ENCODE assay signal across 37 cellular contexts in genomic region chr16:78294538-78295225, GRCh38.
"Had no signal": no experiment of that assay in that cellular context is flagged by ENCODE, and none has a peak within 500 bp of the region (broad histone marks: within the 10 kb centered on the region; RNA-seq: fewer than 3 reads in every experiment).

No MANE protein-coding gene starts in this region.

- H3K27me3 ChIP-seq: adrenal gland, body of pancreas, esophagus muscularis mucosa, foreskin keratinocyte, gastroesophageal sphincter had no signal

- H3K36me3 Mint-ChIP-seq: activated CD4-positive, alpha-beta memory T cell treated with anti-CD3 and anti-CD28 coated beads for 36 hours had no signal

- H3K9me3 Mint-ChIP-seq: activated B cell treated with CpG ODN at 0.5 μM for 24 hours; activated CD4-positive, alpha-beta memory T cell treated with anti-CD3 and anti-CD28 coated beads for 36 hours; activated naive CD4-positive, alpha-beta T cell treated with anti-CD3 and anti-CD28 coated beads, Interleukin-2, amount 50 U/mL, for 24 hours; activated T-helper 2 cell treated with anti-CD3 and anti-CD28 coated beads, Interferon-gamma antibody, Interleukin-2, Interleukin-4, amounts not matched to agents 10 μg/mL and 5 μg/mL and 100 μg/mL, durations not matched to agents 14 hours and 24 hours and 36 hours; T-helper 2 cell treated with Interferon-gamma antibody and Interleukin-4, amounts not matched to agents 5 μg/mL and 100 μg/mL, for 36 hours had no signal

- H3K9me3 ChIP-seq: adrenal gland, body of pancreas, esophagus muscularis mucosa, gastroesophageal sphincter had no signal

- H3K36me3 ChIP-seq: adrenal gland, esophagus muscularis mucosa, gastroesophageal sphincter, WERI-Rb-1 had no signal

- H3K4me1 ChIP-seq: adrenal gland, foreskin keratinocyte had no signal

- H3K27ac ChIP-seq: adrenal gland, esophagus muscularis mucosa, foreskin keratinocyte, gastroesophageal sphincter, WERI-Rb-1 had no signal

- FAIRE-seq: colon had no signal

- H3K4me3 ChIP-seq: adrenal gland, body of pancreas, esophagus muscularis mucosa, gastroesophageal sphincter had no signal

- ATAC-seq: activated CD4-positive, CD25-positive, alpha-beta regulatory T cell treated with anti-CD3 and anti-CD28 coated beads, Interleukin-2, amount 50 U/mL, for 24 hours; activated CD8-positive, alpha-beta memory T cell treated with anti-CD3 and anti-CD28 coated beads, Interleukin-2, amount 10 ng/mL, durations not matched to agents 7 days and 5 days; activated CD8-positive, alpha-beta T cell treated with anti-CD3 and anti-CD28 coated beads, Interleukin-2, amount 10 ng/mL, durations not matched to agents 7 days and 5 days; activated naive CD8-positive, alpha-beta T cell treated with anti-CD3 and anti-CD28 coated beads, Interleukin-2, amount 50 U/mL, for 24 hours; body of pancreas; effector memory CD8-positive, alpha-beta T cell; foreskin keratinocyte; gastroesophageal sphincter; T-helper 17 cell had no signal

- DNase-seq: activated B cell treated with CpG ODN at 0.5 μM for 24 hours; activated CD4-positive, alpha-beta memory T cell treated with anti-CD3 and anti-CD28 coated beads for 36 hours; activated CD4-positive, alpha-beta T cell treated with anti-CD3 and anti-CD28 coated beads for 48 hours; activated CD4-positive, alpha-beta T cell treated with anti-CD3 and anti-CD28 coated beads, Interleukin-2, amount 50 U/mL, for 1 hour; activated CD8-positive, alpha-beta memory T cell treated with anti-CD3 and anti-CD28 coated beads, Interleukin-2, amount 10 ng/mL, durations not matched to agents 7 days and 5 days; activated CD8-positive, alpha-beta memory T cell treated with anti-CD3 and anti-CD28 coated beads, Interleukin-2, amount 50 U/mL, for 4 hours; activated CD8-positive, alpha-beta T cell treated with anti-CD3 and anti-CD28 coated beads, Interleukin-2, amount 10 ng/mL, durations not matched to agents 7 days and 5 days; activated effector memory CD4-positive, alpha-beta T cell treated with anti-CD3 and anti-CD28 coated beads, Interleukin-2, amount 50 U/mL, for 16 hours; activated naive CD4-positive, alpha-beta T cell treated with anti-CD3 and anti-CD28 coated beads for 36 hours; activated naive CD8-positive, alpha-beta T cell treated with anti-CD3 and anti-CD28 coated beads for 36 hours; activated naive CD8-positive, alpha-beta T cell treated with anti-CD3 and anti-CD28 coated beads, Interleukin-2, amount 50 U/mL, for 24 hours; activated T-cell treated with anti-CD3 and anti-CD28 coated beads, Interleukin-2, amount 50 U/mL, for 1 hour; activated T-cell treated with anti-CD3 and anti-CD28 coated beads, Interleukin-2, amount 50 U/mL, for 48 hours; adrenal gland; amygdala; aorta; body of pancreas; caudate nucleus; cortex of kidney; dermis blood vessel endothelial cell; effector CD4-positive, alpha-beta T cell; effector memory CD8-positive, alpha-beta T cell; erythroblast; foreskin keratinocyte; head of caudate nucleus; T-helper 1 cell; T-helper 17 cell; T1000; WERI-Rb-1 had no signal

- H3K27me3 Mint-ChIP-seq: activated B cell treated with CpG ODN at 0.5 μM for 24 hours; activated CD4-positive, alpha-beta memory T cell treated with anti-CD3 and anti-CD28 coated beads for 36 hours; activated CD8-positive, alpha-beta memory T cell treated with anti-CD3 and anti-CD28 coated beads, Interleukin-2, amount 10 ng/mL, durations not matched to agents 7 days and 5 days; activated naive CD4-positive, alpha-beta T cell treated with anti-CD3 and anti-CD28 coated beads, Interleukin-2, amount 50 U/mL, for 24 hours; activated naive CD8-positive, alpha-beta T cell treated with anti-CD3 and anti-CD28 coated beads for 36 hours; activated naive CD8-positive, alpha-beta T cell treated with anti-CD3 and anti-CD28 coated beads, Interleukin-2, amount 50 U/mL, for 24 hours; effector memory CD8-positive, alpha-beta T cell; T-helper 17 cell had no signal

- H3K27ac Mint-ChIP-seq: activated B cell treated with CpG ODN at 0.5 μM for 24 hours; activated CD4-positive, alpha-beta memory T cell treated with anti-CD3 and anti-CD28 coated beads for 36 hours; activated CD8-positive, alpha-beta memory T cell treated with anti-CD3 and anti-CD28 coated beads, Interleukin-2, amount 10 ng/mL, durations not matched to agents 7 days and 5 days; activated CD8-positive, alpha-beta T cell treated with anti-CD3 and anti-CD28 coated beads, Interleukin-2, amount 10 ng/mL, durations not matched to agents 7 days and 5 days; activated naive CD4-positive, alpha-beta T cell treated with anti-CD3 and anti-CD28 coated beads for 36 hours; activated naive CD4-positive, alpha-beta T cell treated with anti-CD3 and anti-CD28 coated beads, Interleukin-2, amount 50 U/mL, for 24 hours; activated naive CD8-positive, alpha-beta T cell treated with anti-CD3 and anti-CD28 coated beads for 36 hours; activated naive CD8-positive, alpha-beta T cell treated with anti-CD3 and anti-CD28 coated beads, Interleukin-2, amount 50 U/mL, for 24 hours; activated T-helper 1 cell treated with anti-CD3 and anti-CD28 coated beads, Interleukin-12 subunit alpha, Interleukin-12 subunit beta, Interleukin-2, Interleukin-4 antibody, amounts not matched to agents 30 ng/mL and 10 ng/mL and 1 ng/mL, durations not matched to agents 14 hours and 24 hours and 36 hours; activated T-helper 2 cell treated with anti-CD3 and anti-CD28 coated beads, Interferon-gamma antibody, Interleukin-2, Interleukin-4, amounts not matched to agents 10 μg/mL and 5 μg/mL and 100 μg/mL, durations not matched to agents 14 hours and 24 hours and 36 hours; effector memory CD8-positive, alpha-beta T cell; T-helper 17 cell; T-helper 2 cell treated with Interferon-gamma antibody and Interleukin-4, amounts not matched to agents 5 μg/mL and 100 μg/mL, for 36 hours had no signal

- H3K4me3 Mint-ChIP-seq: activated B cell treated with CpG ODN at 0.5 μM for 24 hours; activated CD4-positive, alpha-beta memory T cell treated with anti-CD3 and anti-CD28 coated beads for 36 hours; activated CD8-positive, alpha-beta memory T cell treated with anti-CD3 and anti-CD28 coated beads, Interleukin-2, amount 10 ng/mL, durations not matched to agents 7 days and 5 days; activated CD8-positive, alpha-beta T cell treated with anti-CD3 and anti-CD28 coated beads, Interleukin-2, amount 10 ng/mL, durations not matched to agents 7 days and 5 days; activated naive CD4-positive, alpha-beta T cell treated with anti-CD3 and anti-CD28 coated beads for 36 hours; activated naive CD4-positive, alpha-beta T cell treated with anti-CD3 and anti-CD28 coated beads, Interleukin-2, amount 50 U/mL, for 24 hours; activated naive CD8-positive, alpha-beta T cell treated with anti-CD3 and anti-CD28 coated beads for 36 hours; activated naive CD8-positive, alpha-beta T cell treated with anti-CD3 and anti-CD28 coated beads, Interleukin-2, amount 50 U/mL, for 24 hours; activated T-helper 1 cell treated with anti-CD3 and anti-CD28 coated beads, Interleukin-12 subunit alpha, Interleukin-12 subunit beta, Interleukin-2, Interleukin-4 antibody, amounts not matched to agents 30 ng/mL and 10 ng/mL and 1 ng/mL, durations not matched to agents 14 hours and 24 hours and 36 hours; effector memory CD8-positive, alpha-beta T cell; T-helper 17 cell; T-helper 2 cell treated with Interferon-gamma antibody and Interleukin-4, amounts not matched to agents 5 μg/mL and 100 μg/mL, for 36 hours had no signal

- H3K4me1 Mint-ChIP-seq: activated B cell treated with CpG ODN at 0.5 μM for 24 hours; activated CD8-positive, alpha-beta memory T cell treated with anti-CD3 and anti-CD28 coated beads, Interleukin-2, amount 10 ng/mL, durations not matched to agents 7 days and 5 days; activated naive CD4-positive, alpha-beta T cell treated with anti-CD3 and anti-CD28 coated beads, Interleukin-2, amount 50 U/mL, for 24 hours; activated naive CD8-positive, alpha-beta T cell treated with anti-CD3 and anti-CD28 coated beads for 36 hours; activated naive CD8-positive, alpha-beta T cell treated with anti-CD3 and anti-CD28 coated beads, Interleukin-2, amount 50 U/mL, for 24 hours; T-helper 17 cell had no signal
